Comparison of ENCODE assay signal across 14 cellular contexts in genomic region chr10:11167233-11167979, GRCh38.
DNase-seq lines count a peak whose midpoint lies in the region; ATAC-seq, FAIRE-seq and TF ChIP-seq lines count a peak whose summit lies in the region.
"Had no signal": no experiment of that assay in that cellular context is flagged by ENCODE, and none has a peak within 500 bp of the region (broad histone marks: within the 10 kb centered on the region; RNA-seq: fewer than 3 reads in every experiment).

No MANE protein-coding gene starts in this region.

- CTCF ChIA-PET in HepG2 (lab: Yijun Ruan, JAX; ENCODE audit: low intra/inter-chr PET ratio, low total read pairs) = no interaction called here

- H3K4me2 ChIP-seq in HepG2 (ENCODE audit: low read depth, low read length) = no peak overlapping the region

- in situ Hi-C loops in HepG2 (cut with HindIII; ENCODE audit: extremely low pct_ligation_motif_present, low pct_unique_long_range_greater_than_20kb) = no loop called here

- H3K27me3 ChIP-seq in HepG2 (ENCODE audit: control insufficient read depth in 1 of 2, insufficient read depth in 2 of 2, low read length in 2 of 2) (peaks cover 0 to 46% of the 10 kb centered on the region in 2 experiments; a peak in 3 of 5 replicates), suprapubic skin (peaks cover 3% of the 10 kb centered on the region)

- 7% methylated on average over 7 of the region's 7 CpGs for WGBS in HepG2 (ENCODE audit: low lambda C conversion rate)
- 83% methylated on average over 7 of the region's 7 CpGs for WGBS in suprapubic skin

- no TSS peak for BruUV-seq in HepG2 (replicated peaks; lab: Mats Ljungman, UMichigan)

- FAIRE-seq in HepG2 (lab: Jason Lieb, UNC) = no peak
- FAIRE-seq in H54 (lab: Jason Lieb, UNC) = no peak

- H3K36me3 ChIP-seq in HepG2 (replicated peaks in 1 of 2; ENCODE audit: control insufficient read depth in 1 of 2, insufficient read depth in 2 of 2, low read length in 2 of 2) (no peaks in the 10 kb centered on the region), suprapubic skin (peaks cover 3% of the 10 kb centered on the region)

- TF ChIP-seq POLR2A in NB4 (IDR thresholded peaks at IDR 0.05; ENCODE audit: extremely low read depth, insufficient read length) = no peak
- no peak for TF ChIP-seq POLR2A in HepG2 (IDR thresholded peaks at IDR 0.05; ENCODE audit: insufficient read depth in 1 of 2, low read depth in 2 of 2, low read length in 2 of 2)
- TF ChIP-seq POLR2A in suprapubic skin (IDR thresholded peaks at IDR 0.05) = no peak
- no peak for TF ChIP-seq POLR2A in H54 (IDR thresholded peaks at IDR 0.05; ENCODE audit: low read depth, low read length)

- H3K9ac ChIP-seq in HepG2 (ENCODE audit: insufficient read depth, low read depth, low read length) = no peak overlapping the region

- H3K27ac ChIP-seq in HepG2 (ENCODE audit: extremely low read length, insufficient read depth, low read length) (no peak overlapping the region), suprapubic skin (peak overlapping the region; percentile 88)

- no peak overlapping the region for H2AFZ ChIP-seq in HepG2 (ENCODE audit: low read length)

- H4K20me1 ChIP-seq in HepG2 (ENCODE audit: insufficient read depth, low read length) = no peaks in the 10 kb centered on the region

- TF ChIP-seq EP300 in HepG2 (IDR thresholded peaks at IDR 0.05; ENCODE audit: low read depth in 2 of 2, low read length in 2 of 2) (no peak), HepG2 (CRISPR knock-in tag; IDR thresholded peaks at IDR 0.05; ENCODE audit: borderline replicate concordance) (no peak), suprapubic skin (IDR thresholded peaks at IDR 0.05) (no peak)

- TF ChIP-seq RAD21 in HepG2 (CRISPR knock-in tag; IDR thresholded peaks at IDR 0.05) = no peak

- DNase-seq in NB4 (ENCODE audit: low read depth) = no peak
- DNase-seq in HepG2 (ENCODE audit: low spot score) = no peak
- DNase-seq in suprapubic skin (ENCODE audit: low spot score in 2 of 2) = no peak
- DNase-seq in NCI-H345 treated with DMSO at 0.1 percent for 48 hours (lab: John Stamatoyannopoulos, UW; ENCODE audit: unreplicated experiment) = no peak
- DNase-seq in DMS79 treated with DMSO at 0.1 percent for 48 hours (lab: John Stamatoyannopoulos, UW) = no peak
- no peak for DNase-seq in H54 (ENCODE audit: insufficient read length, low spot score)
- DNase-seq: activated CD4-positive, alpha-beta T cell treated with anti-CD3 and anti-CD28 coated beads, Interleukin-2, amount 50 U/mL, for 1 hour; effector CD4-positive, alpha-beta T cell; NCI-H1436; NCI-H526 treated with DMSO at 0.1 percent for 48 hours; stimulated activated CD4-positive, alpha-beta T cell treated with anti-CD3 and anti-CD28 coated beads, Interleukin-4, amount 100 ng/mL, for 24 hours; T-helper 9 cell had no signal

- TF ChIP-seq CTCF in NB4 (IDR thresholded peaks at IDR 0.05; ENCODE audit: low read depth, low read length) = no peak
- TF ChIP-seq CTCF in HepG2 (CRISPR knock-in tag; IDR thresholded peaks at IDR 0.05) = no peak
- no peak for TF ChIP-seq CTCF in suprapubic skin (IDR thresholded peaks at IDR 0.05)

- H3K4me1 ChIP-seq in HepG2 (ENCODE audit: insufficient read depth, low read length) (no peaks in the 10 kb centered on the region), suprapubic skin (peaks cover 32% of the 10 kb centered on the region)

- POLR2A ChIA-PET in HepG2 (lab: Yijun Ruan, JAX) = no interaction called here

- H3K79me2 ChIP-seq in HepG2 (ENCODE audit: insufficient read depth, low read length) = no peaks in the 10 kb centered on the region

- H3K9me3 ChIP-seq in HepG2 (ENCODE audit: low read length) (no peaks in the 10 kb centered on the region), suprapubic skin (no peaks in the 10 kb centered on the region)

- peak overlapping the region; percentile 90 for H3K4me3 ChIP-seq in GM08714 (ENCODE audit: low read length)
- H3K4me3 ChIP-seq in NB4 (ENCODE audit: low read depth, low read length) = peak overlapping the region; percentile 96
- H3K4me3 ChIP-seq in HepG2 (replicated peaks in 1 of 3; ENCODE audit: insufficient read depth in 1 of 3, low read depth in 2 of 3, low read length in 3 of 3) = no peak overlapping the region
- peak overlapping the region; percentile 59 for H3K4me3 ChIP-seq in suprapubic skin

- intact Hi-C loops in HepG2 (cut with micrococcal nuclease; ENCODE audit: unreplicated experiment) = no loop called here

- ATAC-seq in HepG2 = no peak
- ATAC-seq: stimulated activated memory B cell treated with anti-CD40 and anti-IgM and Interleukin-4, amounts not matched to agents 10 μg/mL and 1 μg/mL and 100 μg/mL, for 72 hours had no signal

TF ChIP-seq in HepG2, 621 proteins besides CTCF, POLR2A, EP300 and RAD21:
- TF ChIP-seq, protein P1, sequence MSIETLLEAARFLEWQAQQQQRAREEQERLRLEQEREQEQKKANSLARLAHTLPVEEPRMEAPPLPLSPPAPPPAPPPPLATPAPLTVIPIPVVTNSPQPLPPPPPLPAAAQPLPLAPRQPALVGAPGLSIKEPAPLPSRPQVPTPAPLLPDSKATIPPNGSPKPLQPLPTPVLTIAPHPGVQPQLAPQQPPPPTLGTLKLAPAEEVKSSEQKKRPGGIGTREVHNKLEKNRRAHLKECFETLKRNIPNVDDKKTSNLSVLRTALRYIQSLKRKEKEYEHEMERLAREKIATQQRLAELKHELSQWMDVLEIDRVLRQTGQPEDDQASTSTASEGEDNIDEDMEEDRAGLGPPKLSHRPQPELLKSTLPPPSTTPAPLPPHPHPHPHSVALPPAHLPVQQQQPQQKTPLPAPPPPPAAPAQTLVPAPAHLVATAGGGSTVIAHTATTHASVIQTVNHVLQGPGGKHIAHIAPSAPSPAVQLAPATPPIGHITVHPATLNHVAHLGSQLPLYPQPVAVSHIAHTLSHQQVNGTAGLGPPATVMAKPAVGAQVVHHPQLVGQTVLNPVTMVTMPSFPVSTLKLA (IDR thresholded peaks at IDR 0.05) = peak; percentile 36; the same call in 1 of the 2 replicates
- TF ChIP-seq, protein P2, sequence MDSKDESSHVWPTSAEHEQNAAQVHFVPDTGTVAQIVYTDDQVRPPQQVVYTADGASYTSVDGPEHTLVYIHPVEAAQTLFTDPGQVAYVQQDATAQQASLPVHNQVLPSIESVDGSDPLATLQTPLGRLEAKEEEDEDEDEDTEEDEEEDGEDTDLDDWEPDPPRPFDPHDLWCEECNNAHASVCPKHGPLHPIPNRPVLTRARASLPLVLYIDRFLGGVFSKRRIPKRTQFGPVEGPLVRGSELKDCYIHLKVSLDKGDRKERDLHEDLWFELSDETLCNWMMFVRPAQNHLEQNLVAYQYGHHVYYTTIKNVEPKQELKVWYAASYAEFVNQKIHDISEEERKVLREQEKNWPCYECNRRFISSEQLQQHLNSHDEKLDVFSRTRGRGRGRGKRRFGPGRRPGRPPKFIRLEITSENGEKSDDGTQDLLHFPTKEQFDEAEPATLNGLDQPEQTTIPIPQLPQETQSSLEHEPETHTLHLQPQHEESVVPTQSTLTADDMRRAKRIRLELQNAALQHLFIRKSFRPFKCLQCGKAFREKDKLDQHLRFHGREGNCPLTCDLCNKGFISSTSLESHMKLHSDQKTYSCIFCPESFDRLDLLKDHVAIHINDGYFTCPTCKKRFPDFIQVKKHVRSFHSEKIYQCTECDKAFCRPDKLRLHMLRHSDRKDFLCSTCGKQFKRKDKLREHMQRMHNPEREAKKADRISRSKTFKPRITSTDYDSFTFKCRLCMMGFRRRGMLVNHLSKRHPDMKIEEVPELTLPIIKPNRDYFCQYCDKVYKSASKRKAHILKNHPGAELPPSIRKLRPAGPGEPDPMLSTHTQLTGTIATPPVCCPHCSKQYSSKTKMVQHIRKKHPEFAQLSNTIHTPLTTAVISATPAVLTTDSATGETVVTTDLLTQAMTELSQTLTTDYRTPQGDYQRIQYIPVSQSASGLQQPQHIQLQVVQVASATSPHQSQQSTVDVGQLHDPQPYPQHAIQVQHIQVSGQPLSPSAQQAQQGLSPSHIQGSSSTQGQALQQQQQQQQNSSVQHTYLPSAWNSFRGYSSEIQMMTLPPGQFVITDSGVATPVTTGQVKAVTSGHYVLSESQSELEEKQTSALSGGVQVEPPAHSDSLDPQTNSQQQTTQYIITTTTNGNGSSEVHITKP (CRISPR knock-in tag; IDR thresholded peaks at IDR 0.05; ENCODE audit: low read depth) = no peak
- TF ChIP-seq MAFK (conservative IDR thresholded peaks at IDR 0.05 in 1 of 2, IDR thresholded peaks at IDR 0.05 in 1 of 2; ENCODE audit: low read length in 2 of 2) = peak; percentile 47 to 54; a peak in 3 of 4 replicates

Comparison
In these comparisons a context has a peak if more than half of its experiments do, and no peak if none do; other contexts are left out.
1. H3K4me3 ChIP-seq: peak in GM08714 (single experiment), NB4 (single experiment) and suprapubic skin (single experiment); none in HepG2 (0 of 3).